In the genomic region with DNA sequence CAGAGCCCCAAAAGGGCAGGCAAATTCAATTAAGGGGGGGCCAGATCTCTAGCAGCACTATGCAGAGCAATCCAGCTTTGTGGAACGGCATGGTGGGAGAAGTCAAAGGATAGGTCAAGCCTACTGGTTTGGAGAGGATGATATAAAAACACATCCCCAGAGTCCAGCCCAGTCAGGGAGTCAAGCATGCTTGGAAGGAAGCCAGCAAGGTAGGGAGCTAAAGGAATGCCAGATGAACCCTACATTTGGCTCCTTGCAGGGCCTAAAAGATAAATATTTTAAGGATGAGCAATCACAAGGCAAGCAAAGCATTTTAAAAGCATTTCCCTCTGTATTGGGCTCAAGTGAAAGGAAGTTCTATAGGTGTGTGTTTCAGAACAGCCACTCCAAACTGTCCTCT, we compare ENCODE assay signal across 15 cellular contexts.
"Had no signal": no experiment of that assay in that cellular context is flagged by ENCODE, and none has a peak within 500 bp of the region (broad histone marks: within the 10 kb centered on the region; RNA-seq: fewer than 3 reads in every experiment).

No MANE protein-coding gene starts in this region.

- H3K4me3 Mint-ChIP-seq: endodermal cell; naive thymus-derived CD4-positive, alpha-beta T cell had no signal

- H3K27ac ChIP-seq: adrenal gland, body of pancreas, neutrophil, upper lobe of left lung had no signal

- H3K9me3 Mint-ChIP-seq: activated T-helper 2 cell treated with anti-CD3 and anti-CD28 coated beads, Interferon-gamma antibody, Interleukin-2, Interleukin-4, amounts not matched to agents 10 μg/mL and 5 μg/mL and 100 μg/mL, durations not matched to agents 14 hours and 24 hours and 36 hours; endodermal cell; naive thymus-derived CD4-positive, alpha-beta T cell had no signal

- H3K27ac Mint-ChIP-seq: activated T-helper 2 cell treated with anti-CD3 and anti-CD28 coated beads, Interferon-gamma antibody, Interleukin-2, Interleukin-4, amounts not matched to agents 10 μg/mL and 5 μg/mL and 100 μg/mL, durations not matched to agents 14 hours and 24 hours and 36 hours; endodermal cell had no signal

- H3K27me3 ChIP-seq: adrenal gland, body of pancreas, heart right ventricle, neutrophil, upper lobe of left lung had no signal

- ATAC-seq: body of pancreas; heart right ventricle; naive thymus-derived CD4-positive, alpha-beta T cell; right cardiac atrium had no signal

- H3K9me3 ChIP-seq: adrenal gland, body of pancreas, heart right ventricle, neutrophil, upper lobe of left lung had no signal

- H3K4me3 ChIP-seq: adrenal gland, body of pancreas, heart right ventricle, smooth muscle cell, upper lobe of left lung had no signal

- H3K27me3 Mint-ChIP-seq: naive thymus-derived CD4-positive, alpha-beta T cell had no signal

- DNase-seq: activated CD4-positive, alpha-beta T cell treated with anti-CD3 and anti-CD28 coated beads, Interleukin-2, amount 50 U/mL, for 1 hour; activated naive CD4-positive, alpha-beta T cell treated with anti-CD3 and anti-CD28 coated beads, Interleukin-2, amount 50 U/mL, for 16 hours; activated T-cell treated with anti-CD3 and anti-CD28 coated beads for 4 hours; adrenal gland; body of pancreas; dermis blood vessel endothelial cell; endodermal cell; heart right ventricle; midbrain; naive thymus-derived CD4-positive, alpha-beta T cell; right cardiac atrium; upper lobe of left lung had no signal
